23 cellular contexts compared by ENCODE assay signal in the genomic region with DNA sequence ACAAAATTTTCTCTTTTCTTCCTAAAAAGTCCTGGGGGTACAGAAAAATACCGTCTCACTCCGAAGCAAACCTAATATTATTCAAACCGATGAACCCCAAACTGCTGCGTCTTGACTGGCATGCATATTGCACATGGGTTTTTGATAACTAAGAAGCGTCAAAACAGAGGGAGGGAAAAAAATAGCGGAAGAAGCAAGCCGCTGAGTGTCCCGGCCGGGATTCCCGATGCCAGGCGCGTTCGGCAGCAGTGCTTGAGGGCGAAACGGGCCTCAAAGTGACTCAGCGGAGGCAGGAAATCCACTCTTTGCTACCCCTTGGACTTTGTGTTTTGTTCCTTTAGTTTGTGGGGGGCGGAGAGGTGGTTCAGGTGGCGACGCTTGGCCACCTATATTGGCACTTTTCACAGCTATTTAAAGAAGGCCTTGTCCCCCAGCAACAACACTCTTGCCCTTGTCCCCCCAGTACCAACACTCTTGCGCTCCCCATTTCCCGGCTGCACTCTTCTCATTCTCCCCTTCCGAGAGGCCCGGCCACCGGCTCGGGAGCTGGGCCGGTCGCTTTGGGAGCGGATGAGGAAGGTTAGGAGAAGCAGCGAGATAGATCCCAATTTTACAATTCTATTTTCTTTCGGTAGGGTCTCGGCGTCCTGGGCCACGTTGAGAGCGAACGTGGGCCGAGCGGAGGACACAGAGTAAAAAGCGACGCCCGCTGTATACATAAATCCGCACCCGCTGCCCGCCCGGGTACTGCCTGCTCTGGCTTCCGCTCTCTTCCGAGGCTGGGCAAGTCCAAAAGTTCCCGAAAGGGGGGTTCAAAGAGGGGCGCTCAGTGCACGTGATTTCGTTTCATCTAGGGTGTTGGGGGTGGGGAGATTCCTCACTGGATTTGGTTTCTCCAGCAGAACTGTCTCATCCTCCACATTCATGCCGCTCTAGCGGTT. TPM values are rescaled to one million over a fixed set of nuclear protein-coding genes. Genes with fewer than 3 reads are reported as not detected.
DNase-seq lines count a peak whose midpoint lies in the region; ATAC-seq and TF ChIP-seq lines count a peak whose summit lies in the region.
"Had no signal": no experiment of that assay in that cellular context is flagged by ENCODE, and none has a peak within 500 bp of the region (broad histone marks: within the 10 kb centered on the region; RNA-seq: fewer than 3 reads in every experiment).

No MANE protein-coding gene starts in this region.

- H3K9me2 ChIP-seq in hepatocyte (replicated peaks; ENCODE audit: insufficient read depth): no peaks in the 10 kb centered on the region

- peaks cover 59% of the 10 kb centered on the region for H3K4me1 ChIP-seq in HUES64 (ENCODE audit: insufficient read depth, low read length)
- H3K4me1 ChIP-seq in hepatocyte (ENCODE audit: insufficient read depth): peaks cover 25% of the 10 kb centered on the region

- WGBS in HUES64: 1% methylated on average over 40 of the region's 52 CpGs
- WGBS in hepatocyte (ENCODE audit: low lambda C conversion rate, missing lambda C conversion rate): 4% methylated on average over 52 of the region's 52 CpGs

- peaks cover 2% of the 10 kb centered on the region for H3K4me1 Mint-ChIP-seq in activated CD8-positive, alpha-beta memory T cell treated with anti-CD3 and anti-CD28 coated beads, Interleukin-2, amount 10 ng/mL, durations not matched to agents 7 days and 5 days
- H3K4me1 Mint-ChIP-seq in osteocyte (ENCODE audit: unreplicated experiment): peaks cover 17% of the 10 kb centered on the region

- no peaks in the 10 kb centered on the region for H3K79me2 ChIP-seq in hepatocyte

- no peaks in the 10 kb centered on the region for H3K9me3 ChIP-seq in HUES64 (ENCODE audit: insufficient read depth, low read depth, low read length)
- H3K9me3 ChIP-seq in hepatocyte (ENCODE audit: low read depth): no peaks in the 10 kb centered on the region
- H3K9me3 ChIP-seq: body of pancreas, esophagus squamous epithelium, heart left ventricle, psoas muscle, stomach had no signal

- H3K27ac ChIP-seq in HUES64 (ENCODE audit: low read depth, low read length) (no peak overlapping the region), hepatocyte (no peak overlapping the region)
- H3K27ac ChIP-seq: body of pancreas, esophagus squamous epithelium, heart left ventricle, KMS-11, Peyer's patch, psoas muscle, stomach, WERI-Rb-1 had no signal

- peaks cover 92% of the 10 kb centered on the region for H3K27me3 Mint-ChIP-seq in activated CD8-positive, alpha-beta memory T cell treated with anti-CD3 and anti-CD28 coated beads, Interleukin-2, amount 10 ng/mL, durations not matched to agents 7 days and 5 days
- peaks cover 89% of the 10 kb centered on the region for H3K27me3 Mint-ChIP-seq in osteocyte (ENCODE audit: unreplicated experiment)

- H3K9ac ChIP-seq in HUES64 (ENCODE audit: low read depth, low read length): no peak overlapping the region
- H3K9ac ChIP-seq: KMS-11 had no signal

- no peaks in the 10 kb centered on the region for H4K20me1 ChIP-seq in hepatocyte (ENCODE audit: insufficient read depth, poor library complexity, severe bottlenecking)

- no peak for ATAC-seq in activated CD8-positive, alpha-beta memory T cell treated with anti-CD3 and anti-CD28 coated beads, Interleukin-2, amount 10 ng/mL, durations not matched to agents 7 days and 5 days
- ATAC-seq in GM21423 (IDR thresholded peaks at IDR 0.05; ENCODE audit: unreplicated experiment): no peak
- ATAC-seq: body of pancreas, heart left ventricle, psoas muscle had no signal

- peak overlapping the region; percentile 29 for H3K27ac Mint-ChIP-seq in activated CD8-positive, alpha-beta memory T cell treated with anti-CD3 and anti-CD28 coated beads, Interleukin-2, amount 10 ng/mL, durations not matched to agents 7 days and 5 days
- no peak overlapping the region for H3K27ac Mint-ChIP-seq in osteocyte (ENCODE audit: unreplicated experiment)
- H3K27ac Mint-ChIP-seq: CD4-positive, CD25-positive, alpha-beta regulatory T cell; dendritic cell treated with granulocyte-macrophage colony-stimulating factor and Interleukin-4, amounts not matched to agents 40 ng/mL and 50 ng/mL, for 4 days had no signal

- H3K9me3 Mint-ChIP-seq in activated CD8-positive, alpha-beta memory T cell treated with anti-CD3 and anti-CD28 coated beads, Interleukin-2, amount 10 ng/mL, durations not matched to agents 7 days and 5 days (ENCODE audit: low read depth): no peaks in the 10 kb centered on the region
- H3K9me3 Mint-ChIP-seq in osteocyte (ENCODE audit: unreplicated experiment): no peaks in the 10 kb centered on the region
- H3K9me3 Mint-ChIP-seq: CD4-positive, CD25-positive, alpha-beta regulatory T cell; dendritic cell treated with granulocyte-macrophage colony-stimulating factor and Interleukin-4, amounts not matched to agents 40 ng/mL and 50 ng/mL, for 4 days had no signal

- H3K36me3 ChIP-seq in HUES64 (ENCODE audit: insufficient read depth, low read length): no peaks in the 10 kb centered on the region
- H3K36me3 ChIP-seq in hepatocyte (replicated peaks; ENCODE audit: insufficient read depth, low read depth): no peaks in the 10 kb centered on the region
- H3K36me3 ChIP-seq: esophagus squamous epithelium, heart left ventricle, Peyer's patch, stomach, WERI-Rb-1 had no signal

- H3K27me3 ChIP-seq in HUES64 (ENCODE audit: insufficient read depth, low read length): peaks cover 97% of the 10 kb centered on the region
- peaks cover 100% of the 10 kb centered on the region for H3K27me3 ChIP-seq in hepatocyte

- H3K4me3 ChIP-seq in HUES64 (ENCODE audit: low read length): peak overlapping the region; percentile 55
- no peak overlapping the region for H3K4me3 ChIP-seq in hepatocyte
- H3K4me3 ChIP-seq: body of pancreas, esophagus squamous epithelium, heart left ventricle, psoas muscle, stomach had no signal

- no peak overlapping the region for H2AFZ ChIP-seq in hepatocyte

- no peaks in the 10 kb centered on the region for H3K36me3 Mint-ChIP-seq in activated CD8-positive, alpha-beta memory T cell treated with anti-CD3 and anti-CD28 coated beads, Interleukin-2, amount 10 ng/mL, durations not matched to agents 7 days and 5 days
- no peaks in the 10 kb centered on the region for H3K36me3 Mint-ChIP-seq in osteocyte (ENCODE audit: unreplicated experiment)
- H3K36me3 Mint-ChIP-seq: CD4-positive, CD25-positive, alpha-beta regulatory T cell had no signal

- CTCF ChIA-PET in activated CD8-positive, alpha-beta memory T cell treated with anti-CD3 and anti-CD28 coated beads, Interleukin-2, amount 10 ng/mL, durations not matched to agents 7 days and 5 days (lab: Charles Lee): interaction anchor here (2.0 kb wide), 1 partner anchor 13 kb away, joined by 8 read pairs; no protein-coding TSS in a partner anchor

- TF ChIP-seq CTCF in hepatocyte (IDR thresholded peaks at IDR 0.05; ENCODE audit: poor library complexity): no peak
- no peak for TF ChIP-seq CTCF in osteocyte (IDR thresholded peaks at IDR 0.05)

- peak overlapping the region; percentile 90 for H3K4me2 ChIP-seq in hepatocyte
- H3K4me2 ChIP-seq: KMS-11 had no signal

- no peak for DNase-seq in activated CD8-positive, alpha-beta memory T cell treated with anti-CD3 and anti-CD28 coated beads, Interleukin-2, amount 10 ng/mL, durations not matched to agents 7 days and 5 days
- no peak for DNase-seq in activated CD8-positive, alpha-beta memory T cell treated with anti-CD3 and anti-CD28 coated beads, Interleukin-2, amount 50 U/mL, for 4 hours
- DNase-seq in hepatocyte (ENCODE audit: low spot score) (no peak), osteocyte (ENCODE audit: extremely low spot score, unreplicated experiment) (no peak), inferior parietal cortex (ENCODE audit: extremely low spot score) (no peak)
- no peak for DNase-seq in stimulated activated CD4-positive, alpha-beta T cell treated with anti-CD3 and anti-CD28 coated beads, Interleukin-15, amount 100 ng/mL, for 24 hours
- DNase-seq: body of pancreas; CD4-positive, CD25-positive, alpha-beta regulatory T cell; EL; esophagus squamous epithelium; heart left ventricle; NCI-H1105 treated with DMSO at 0.1 percent for 48 hours; Peyer's patch; psoas muscle; stomach; WERI-Rb-1 had no signal

- no peak overlapping the region for H3K4me3 Mint-ChIP-seq in activated CD8-positive, alpha-beta memory T cell treated with anti-CD3 and anti-CD28 coated beads, Interleukin-2, amount 10 ng/mL, durations not matched to agents 7 days and 5 days
- peak overlapping the region; percentile 35 for H3K4me3 Mint-ChIP-seq in osteocyte (ENCODE audit: unreplicated experiment)
- H3K4me3 Mint-ChIP-seq: dendritic cell treated with granulocyte-macrophage colony-stimulating factor and Interleukin-4, amounts not matched to agents 40 ng/mL and 50 ng/mL, for 4 days had no signal

RNA-seq across cellular contexts. Expression of gene LMX1A, which starts 2.5 kb away (rescaled TPM):
- total RNA-seq in activated CD8-positive, alpha-beta memory T cell treated with anti-CD3 and anti-CD28 coated beads, Interleukin-2, amount 10 ng/mL, durations not matched to agents 7 days and 5 days: not detected
- polyA plus RNA-seq in HUES64 (2013, experiment 1 of 2): 0.45 TPM
- 0.25 TPM for polyA plus RNA-seq in HUES64 (2013, experiment 2 of 2)
- total RNA-seq in hepatocyte (not detected in 2 replicates), osteocyte (not detected in 2 replicates)
- not detected in 2 replicates for polyA plus RNA-seq in hepatocyte
- total RNA-seq: A673; activated CD8-positive, alpha-beta memory T cell treated with anti-CD3 and anti-CD28 coated beads for 36 hours; body of pancreas; CD4-positive, CD25-positive, alpha-beta regulatory T cell; left lobe of liver; stomach had no signal
- polyA plus RNA-seq: CD4-positive, CD25-positive, alpha-beta regulatory T cell; stomach had no signal
